Comparison of ENCODE assay signal across 7 cellular contexts in the genomic region with DNA sequence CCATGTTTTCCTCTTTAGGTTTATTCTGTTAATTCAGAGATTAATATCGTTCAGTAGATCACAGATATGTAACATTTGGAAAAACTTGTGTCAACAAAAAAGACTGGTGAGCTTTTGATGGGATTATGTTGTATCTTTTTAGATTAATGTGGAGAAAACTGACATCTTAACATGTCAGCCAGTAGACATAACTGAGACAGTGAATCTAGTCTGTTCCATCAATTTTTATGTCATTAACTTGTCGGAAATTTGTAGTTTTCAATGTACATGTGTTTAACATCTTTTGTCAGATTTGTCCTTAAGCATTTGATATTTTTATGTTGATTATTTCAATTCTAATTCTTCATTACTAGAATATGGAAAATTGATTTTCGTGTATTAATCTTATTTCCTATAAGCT.
"Had no signal": no experiment of that assay in that cellular context is flagged by ENCODE, and none has a peak within 500 bp of the region (broad histone marks: within the 10 kb centered on the region; RNA-seq: fewer than 3 reads in every experiment).

No MANE protein-coding gene starts in this region.

- H3K4me3 ChIP-seq: GM12878 had no signal

- DNase-seq: GDM1, GF-D8 had no signal

- FAIRE-seq: G401.6, GM12878, GM12891, GM12892, GM19239 had no signal
